Comparison of ENCODE assay signal across 8 cellular contexts in the genomic region with DNA sequence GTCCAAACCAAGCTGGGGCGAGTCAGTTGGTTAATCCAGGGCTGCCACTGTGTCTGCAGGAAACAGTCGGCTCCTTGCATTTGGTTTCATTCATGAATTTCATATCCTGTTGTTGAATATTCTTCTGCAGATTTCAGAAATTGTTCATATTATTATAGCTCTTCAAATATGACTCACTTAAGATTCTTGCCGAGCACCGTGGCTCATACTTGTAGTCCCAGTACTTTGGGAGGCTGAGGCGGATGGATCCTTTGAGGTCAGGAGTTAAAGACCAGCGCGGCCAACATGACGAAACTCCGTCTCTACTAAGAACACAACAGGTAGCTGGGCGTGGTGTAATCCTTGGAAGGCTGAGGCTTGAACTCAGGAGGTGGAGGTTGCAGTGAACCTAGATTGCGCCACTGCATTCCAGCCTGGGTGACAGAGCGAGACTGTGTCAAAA. TPM values are rescaled to one million over a fixed set of nuclear protein-coding genes. Genes with fewer than 3 reads are reported as not detected.
DNase-seq lines count a peak whose midpoint lies in the region; ATAC-seq, FAIRE-seq and TF ChIP-seq lines count a peak whose summit lies in the region.

No MANE protein-coding gene starts in this region.

- no peaks in the 10 kb centered on the region for H3K36me3 Mint-ChIP-seq in natural killer cell treated with Interleukin-12 subunit alpha and Interleukin-12 subunit beta and Interleukin-15 and Interleukin-18, amount 100 ng/mL, for 72 hours
- no peaks in the 10 kb centered on the region for H3K36me3 Mint-ChIP-seq in natural killer cell
- peaks cover 74% of the 10 kb centered on the region for H3K36me3 Mint-ChIP-seq in activated naive CD8-positive, alpha-beta T cell treated with anti-CD3 and anti-CD28 coated beads for 36 hours

- peaks cover 65% of the 10 kb centered on the region for H3K79me2 ChIP-seq in keratinocyte (ENCODE audit: control insufficient read depth, insufficient read depth, low read length)

- no peak overlapping the region for H3K23ac ChIP-seq in neuronal stem cell (ENCODE audit: low read depth, low read length, poor library complexity)

- CTCF ChIA-PET in HEK293T (lab: Yijun Ruan, JAX): interaction anchor here (0.6 kb wide), 1 partner anchor 300 kb away, joined by 7 read pairs; no protein-coding TSS in a partner anchor

- H4K20me1 ChIP-seq in keratinocyte (ENCODE audit: control insufficient read depth, extremely low read depth, insufficient read depth, low read length): no peaks in the 10 kb centered on the region

- no CpG with 5 or more reads among the region's 12 CpGs for WGBS in neuronal stem cell (ENCODE audit: extremely low coverage in 2 of 2, insufficient read length in 2 of 2, insufficient replicate concordance in 1 of 2), 2 donors

- no peak overlapping the region for H3K18ac ChIP-seq in neuronal stem cell (ENCODE audit: low read length)

- peak overlapping the region; percentile 94 to 99 for H3K27ac Mint-ChIP-seq in natural killer cell treated with Interleukin-12 subunit alpha and Interleukin-12 subunit beta and Interleukin-15 and Interleukin-18, amount 100 ng/mL, for 72 hours
- H3K27ac Mint-ChIP-seq in natural killer cell: no peak overlapping the region
- peak overlapping the region; percentile 87 for H3K27ac Mint-ChIP-seq in activated naive CD8-positive, alpha-beta T cell treated with anti-CD3 and anti-CD28 coated beads for 36 hours

- peaks cover 8% of the 10 kb centered on the region for H3K9me1 ChIP-seq in keratinocyte (ENCODE audit: control insufficient read depth, extremely low read depth, insufficient read depth, low read length)

- no peak overlapping the region for H3K14ac ChIP-seq in neuronal stem cell (ENCODE audit: low read length)

- H2BK120ac ChIP-seq in neuronal stem cell (ENCODE audit: low read depth, low read length): no peak overlapping the region

- FAIRE-seq in keratinocyte (lab: Jason Lieb, UNC): peak; percentile 67

- intact Hi-C loops in natural killer cell (cut with micrococcal nuclease) (no loop called here), uterus (cut with DNase I; ENCODE audit: low total_unique reads) (no loop called here)

- H2BK15ac ChIP-seq in neuronal stem cell (ENCODE audit: low read length): no peak overlapping the region

- no peaks in the 10 kb centered on the region for H3K9me3 Mint-ChIP-seq in natural killer cell treated with Interleukin-12 subunit alpha and Interleukin-12 subunit beta and Interleukin-15 and Interleukin-18, amount 100 ng/mL, for 72 hours
- H3K9me3 Mint-ChIP-seq in natural killer cell: no peaks in the 10 kb centered on the region
- peaks cover 4% of the 10 kb centered on the region for H3K9me3 Mint-ChIP-seq in activated naive CD8-positive, alpha-beta T cell treated with anti-CD3 and anti-CD28 coated beads for 36 hours

- peaks cover 62% of the 10 kb centered on the region for H3K4me1 ChIP-seq in keratinocyte (ENCODE audit: control insufficient read depth, extremely low read depth, insufficient read depth, low read length)
- H3K4me1 ChIP-seq in uterus: peaks cover 3 to 8% of the 10 kb centered on the region in 2 donors
- H3K4me1 ChIP-seq in neuronal stem cell (ENCODE audit: control insufficient read depth in 2 of 2, insufficient read depth in 1 of 2, low read depth in 1 of 2, low read length in 2 of 2): peaks cover 3 to 9% of the 10 kb centered on the region in 2 donors

- H3K9me3 ChIP-seq in keratinocyte (ENCODE audit: control insufficient read depth, low read depth, low read length) (no peaks in the 10 kb centered on the region), uterus (no peaks in the 10 kb centered on the region), neuronal stem cell (replicated peaks in 1 of 2; ENCODE audit: control insufficient read depth in 2 of 2, insufficient read depth in 1 of 2, low read depth in 1 of 2, low read length in 2 of 2) (peaks cover 0 to 2% of the 10 kb centered on the region in 2 donors)

- H3K36me3 ChIP-seq in keratinocyte (ENCODE audit: control insufficient read depth in 2 of 2, extremely low read depth in 1 of 2, insufficient read depth in 2 of 2, low read length in 2 of 2) (peaks cover 6 to 28% of the 10 kb centered on the region in 2 experiments), uterus (no peaks in the 10 kb centered on the region), neuronal stem cell (replicated peaks in 1 of 2; ENCODE audit: control insufficient read depth in 2 of 2, insufficient read depth in 2 of 2, low read length in 2 of 2) (no peaks in the 10 kb centered on the region)

- no peak overlapping the region for H3K4ac ChIP-seq in neuronal stem cell (ENCODE audit: low read length)

- dilution Hi-C loops in keratinocyte (cut with MboI; ENCODE audit: extremely low pct_ligation_motif_present, low sequenced_read_pairs): no loop called here

- H3K27ac ChIP-seq in keratinocyte (ENCODE audit: control insufficient read depth, insufficient read depth, low read length) (peak overlapping the region; percentile 96), uterus (peak overlapping the region; percentile 48 to 50), neuronal stem cell (replicated peaks; ENCODE audit: low read length) (no peak overlapping the region)

- H3K4me2 ChIP-seq in keratinocyte (ENCODE audit: control insufficient read depth, extremely low read depth, insufficient read depth, low read depth, low read length) (peak overlapping the region; percentile 98), neuronal stem cell (ENCODE audit: insufficient read depth, low read length, poor library complexity, severe bottlenecking) (no peak overlapping the region)

- H2AK5ac ChIP-seq in neuronal stem cell (ENCODE audit: low read depth, low read length): no peak overlapping the region

- TF ChIP-seq CTCF in natural killer cell (IDR thresholded peaks at IDR 0.05): no peak
- no peak for TF ChIP-seq CTCF in keratinocyte (optimal IDR thresholded peaks at IDR 0.05 in 1 of 3, IDR thresholded peaks at IDR 0.05 in 1 of 3, conservative IDR thresholded peaks at IDR 0.05 in 1 of 3; ENCODE audit: extremely low read depth in 1 of 3, insufficient read depth in 2 of 3, low read length in 3 of 3)
- TF ChIP-seq CTCF in uterus (IDR thresholded peaks at IDR 0.05): no peak

- no peak overlapping the region for H2BK5ac ChIP-seq in neuronal stem cell (ENCODE audit: low read length)

- H2BK12ac ChIP-seq in neuronal stem cell (ENCODE audit: low read length): no peak overlapping the region

- no peak overlapping the region for H4K91ac ChIP-seq in neuronal stem cell (ENCODE audit: low read depth, low read length, poor library complexity)

- H3K9ac ChIP-seq in keratinocyte (ENCODE audit: control insufficient read depth, extremely low read depth, insufficient read depth, low read length) (peak overlapping the region; percentile 80), neuronal stem cell (ENCODE audit: low read depth, low read length, poor library complexity) (no peak overlapping the region)

- no peaks in the 10 kb centered on the region for H3K27me3 ChIP-seq in keratinocyte (ENCODE audit: control insufficient read depth, extremely low read depth, insufficient read depth, low read length)
- no peaks in the 10 kb centered on the region for H3K27me3 ChIP-seq in uterus
- no peaks in the 10 kb centered on the region for H3K27me3 ChIP-seq in neuronal stem cell (ENCODE audit: control insufficient read depth in 3 of 3, insufficient read depth in 3 of 3, low read depth in 1 of 3, low read length in 3 of 3)

- peaks cover 41 to 65% of the 10 kb centered on the region in 2 donors for H3K4me1 Mint-ChIP-seq in natural killer cell treated with Interleukin-12 subunit alpha and Interleukin-12 subunit beta and Interleukin-15 and Interleukin-18, amount 100 ng/mL, for 72 hours (ENCODE audit: low read depth in 2 of 2)
- peaks cover 46% of the 10 kb centered on the region in 2 donors for H3K4me1 Mint-ChIP-seq in natural killer cell
- H3K4me1 Mint-ChIP-seq in activated naive CD8-positive, alpha-beta T cell treated with anti-CD3 and anti-CD28 coated beads for 36 hours: peaks cover 65% of the 10 kb centered on the region

- DNase-seq in natural killer cell treated with Interleukin-12 subunit alpha and Interleukin-12 subunit beta and Interleukin-15 and Interleukin-18, amount 100 ng/mL, for 72 hours (ENCODE audit: low spot score): no peak
- DNase-seq in natural killer cell (no peak), keratinocyte (ENCODE audit: low read depth, low spot score) (peak; percentile 91), uterus (no peak), activated gamma-delta T cell treated with Interleukin-2 at 50 U/mL for 16 hours (no peak), HEK293T (ENCODE audit: extremely low spot score) (no peak), neuronal stem cell (ENCODE audit: low spot score) (no peak)
- peak; percentile 26 for DNase-seq in activated naive CD8-positive, alpha-beta T cell treated with anti-CD3 and anti-CD28 coated beads for 36 hours

- H2AFZ ChIP-seq in keratinocyte (ENCODE audit: control insufficient read depth, low read length) (peak overlapping the region; percentile 41), neuronal stem cell (ENCODE audit: low read length) (no peak overlapping the region)

- no peaks in the 10 kb centered on the region for H3K79me1 ChIP-seq in neuronal stem cell (ENCODE audit: low read depth, low read length)

- H3K27me3 Mint-ChIP-seq in natural killer cell treated with Interleukin-12 subunit alpha and Interleukin-12 subunit beta and Interleukin-15 and Interleukin-18, amount 100 ng/mL, for 72 hours: no peaks in the 10 kb centered on the region
- H3K27me3 Mint-ChIP-seq in natural killer cell (ENCODE audit: low read depth in 2 of 2): no peaks in the 10 kb centered on the region
- H3K27me3 Mint-ChIP-seq in activated naive CD8-positive, alpha-beta T cell treated with anti-CD3 and anti-CD28 coated beads for 36 hours: no peaks in the 10 kb centered on the region

- no peak overlapping the region for H4K8ac ChIP-seq in neuronal stem cell (ENCODE audit: low read depth, low read length)

- ATAC-seq in natural killer cell treated with Interleukin-12 subunit alpha and Interleukin-12 subunit beta and Interleukin-15 and Interleukin-18, amount 100 ng/mL, for 72 hours: peak; percentile 22 to 43
- ATAC-seq in natural killer cell: no peak

- H3K4me3 Mint-ChIP-seq in natural killer cell treated with Interleukin-12 subunit alpha and Interleukin-12 subunit beta and Interleukin-15 and Interleukin-18, amount 100 ng/mL, for 72 hours: peak overlapping the region; percentile 74
- no peak overlapping the region for H3K4me3 Mint-ChIP-seq in natural killer cell
- peak overlapping the region; percentile 40 for H3K4me3 Mint-ChIP-seq in activated naive CD8-positive, alpha-beta T cell treated with anti-CD3 and anti-CD28 coated beads for 36 hours

- POLR2A ChIA-PET in HEK293T (lab: Yijun Ruan, JAX): no interaction called here

- H3K4me3 ChIP-seq in keratinocyte (ENCODE audit: control insufficient read depth in 2 of 3, extremely low read depth in 1 of 3, insufficient read depth in 2 of 3, low read depth in 1 of 3, low read length in 3 of 3): peak overlapping the region in 2 of 3 experiments; percentile 46 to 68
- no peak overlapping the region for H3K4me3 ChIP-seq in uterus
- H3K4me3 ChIP-seq in neuronal stem cell (ENCODE audit: low read length in 2 of 2): no peak overlapping the region

- TF ChIP-seq POLR2A in uterus (IDR thresholded peaks at IDR 0.05): no peak

RNA-seq across cellular contexts. Expression of a gene that starts 24.0 kb away (rescaled TPM):
- 100 to 1,000 TPM; 199 to 239 TPM for total RNA-seq in natural killer cell treated with Interleukin-12 subunit alpha and Interleukin-12 subunit beta and Interleukin-15 and Interleukin-18, amount 100 ng/mL, for 72 hours
- total RNA-seq in natural killer cell: 10 to 100 TPM; 43.9 to 62.4 (median 47.4) TPM
- total RNA-seq in activated naive CD8-positive, alpha-beta T cell treated with anti-CD3 and anti-CD28 coated beads for 36 hours: 100 to 1,000 TPM; 231 to 242 TPM
- polyA plus RNA-seq in keratinocyte: 104 to 134 TPM (median 117 TPM) in 3 replicates
- polyA plus RNA-seq in keratinocyte (2011; ENCODE audit: low read depth): 117 TPM
- polyA plus RNA-seq in keratinocyte (2011; cell fraction: cytosol; rRNA removed): 79.3 and 111 TPM in 2 replicates
- 162 and 174 TPM in 2 replicates for polyA plus RNA-seq in keratinocyte (2011; cell fraction: nucleus; rRNA removed)
- 134 and 205 TPM in 2 replicates for polyA plus RNA-seq in keratinocyte (2012; ENCODE audit: low replicate concordance)
- 91.1 to 184 TPM (median 107 TPM) in 3 replicates for polyA minus RNA-seq in keratinocyte
- 150 TPM for polyA minus RNA-seq in keratinocyte (2011; cell fraction: cytosol; rRNA and poly(A)+ RNA removed)
- polyA minus RNA-seq in keratinocyte (2011; cell fraction: nucleus; rRNA and poly(A)+ RNA removed): 95.1 and 112 TPM in 2 replicates
- 10 to 100 TPM; 22.9 to 74.5 (median 43.8) TPM for total RNA-seq in uterus
- polyA plus RNA-seq in neuronal stem cell (2013, experiment 1 of 2): 21.1 TPM
- 21.1 TPM for polyA plus RNA-seq in neuronal stem cell (2013, experiment 2 of 2)

Comparison
In these comparisons a context has a peak if more than half of its experiments do, and no peak if none do; other contexts are left out.
1. ATAC-seq: peak in natural killer cell treated with Interleukin-12 subunit alpha and Interleukin-12 subunit beta and Interleukin-15 and Interleukin-18, amount 100 ng/mL, for 72 hours (2 of 2); none in natural killer cell (0 of 3).
2. H3K27ac Mint-ChIP-seq: peak in natural killer cell treated with Interleukin-12 subunit alpha and Interleukin-12 subunit beta and Interleukin-15 and Interleukin-18, amount 100 ng/mL, for 72 hours (2 of 2) and activated naive CD8-positive, alpha-beta T cell treated with anti-CD3 and anti-CD28 coated beads for 36 hours (single experiment); none in natural killer cell (0 of 2).
3. DNase-seq: peak in activated naive CD8-positive, alpha-beta T cell treated with anti-CD3 and anti-CD28 coated beads for 36 hours (single experiment) and keratinocyte (single experiment); none in natural killer cell treated with Interleukin-12 subunit alpha and Interleukin-12 subunit beta and Interleukin-15 and Interleukin-18, amount 100 ng/mL, for 72 hours (single experiment), natural killer cell (single experiment), uterus (0 of 2), activated gamma-delta T cell treated with Interleukin-2 at 50 U/mL for 16 hours (single experiment), HEK293T (single experiment) and neuronal stem cell (single experiment).
4. H3K4me3 ChIP-seq: peak in keratinocyte (2 of 3); none in uterus (0 of 2) and neuronal stem cell (0 of 2).